Comparison of ENCODE assay signal across 11 cellular contexts in the genomic region with DNA sequence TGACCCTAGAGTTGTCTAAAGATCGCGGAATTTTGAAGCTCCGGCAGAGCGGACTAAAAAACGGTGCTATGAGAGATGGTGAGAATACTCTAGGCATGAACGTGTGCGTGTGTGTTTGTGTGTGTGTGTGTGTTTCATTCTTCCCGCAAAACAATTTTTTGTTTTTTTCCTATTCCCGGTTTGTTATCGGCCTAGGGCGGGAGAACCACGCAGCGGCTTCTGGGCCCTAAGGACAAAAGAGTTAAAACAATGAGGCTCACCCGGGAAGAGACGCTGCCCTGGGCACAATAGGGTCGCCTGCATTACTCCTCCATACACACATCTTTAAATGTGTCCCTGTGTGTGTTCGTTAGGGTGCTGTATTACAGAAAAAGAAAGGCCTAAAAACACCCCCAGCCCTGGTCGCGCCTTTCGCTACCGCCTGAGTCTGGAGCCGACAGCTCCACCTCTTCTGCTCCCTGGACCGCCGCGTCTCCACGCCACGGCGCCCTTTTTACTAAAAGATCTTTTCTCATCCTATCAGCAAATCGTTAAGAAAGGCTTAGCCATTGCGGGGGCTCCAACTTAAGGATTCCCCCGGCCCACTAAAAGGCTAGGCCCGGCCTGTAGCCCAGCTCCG. TPM values are rescaled to one million over a fixed set of nuclear protein-coding genes. Genes with fewer than 3 reads are reported as not detected.
DNase-seq lines count a peak whose midpoint lies in the region; ATAC-seq and TF ChIP-seq lines count a peak whose summit lies in the region.
"Had no signal": no experiment of that assay in that cellular context is flagged by ENCODE, and none has a peak within 500 bp of the region (broad histone marks: within the 10 kb centered on the region; RNA-seq: fewer than 3 reads in every experiment).

No MANE protein-coding gene starts in this region.

- no peak for TF ChIP-seq POLR2A in heart left ventricle (IDR thresholded peaks at IDR 0.05)

- POLR2A ChIA-PET in CD4-positive, alpha-beta memory T cell (lab: Charles Lee; ENCODE audit: partially characterized antibody), result no interaction called here

- H3K4me1 ChIP-seq in CD4-positive, alpha-beta memory T cell (ENCODE audit: insufficient read depth, low read length), result peaks cover 12% of the 10 kb centered on the region
- peaks cover 0 to 52% (median 24%) of the 10 kb centered on the region in 12 donors for H3K4me1 ChIP-seq in heart left ventricle

- intact Hi-C loops in CD4-positive, alpha-beta memory T cell (cut with micrococcal nuclease), result no loop called here
- intact Hi-C loops in heart left ventricle (cut with DNase I), result no loop called here

- peaks cover 0 to 55% (median 34%) of the 10 kb centered on the region in 8 donors for H3K9me3 Mint-ChIP-seq in CD4-positive, alpha-beta memory T cell
- H3K9me3 Mint-ChIP-seq in endothelial cell (ENCODE audit: unreplicated experiment) (no peaks in the 10 kb centered on the region), osteocyte (ENCODE audit: unreplicated experiment) (no peaks in the 10 kb centered on the region)

- TF ChIP-seq CTCF in endothelial cell (IDR thresholded peaks at IDR 0.05; ENCODE audit: unreplicated experiment), result no peak
- TF ChIP-seq CTCF in osteocyte (IDR thresholded peaks at IDR 0.05), result no peak
- TF ChIP-seq CTCF in heart left ventricle (IDR thresholded peaks at IDR 0.05), result no peak

- H3K27me3 ChIP-seq in CD4-positive, alpha-beta memory T cell (ENCODE audit: insufficient read depth, low read length), result peaks cover 46% of the 10 kb centered on the region
- H3K27me3 ChIP-seq in H7 (ENCODE audit: control insufficient read depth, insufficient read depth, low read length) (peaks cover 100% of the 10 kb centered on the region), heart left ventricle (peaks cover 63 to 100% (median 98%) of the 10 kb centered on the region in 9 donors)

- CTCF ChIA-PET in CD4-positive, alpha-beta memory T cell (lab: Charles Lee; ENCODE audit: partially characterized antibody), result no interaction called here

- 20 to 44% (median 38%) methylated on average over 33 of the region's 33 CpGs for WGBS in heart left ventricle, 4 donors

- peak overlapping the region in 2 of 7 donors; percentile 58 to 81 for H3K27ac Mint-ChIP-seq in CD4-positive, alpha-beta memory T cell
- peak overlapping the region; percentile 94 for H3K27ac Mint-ChIP-seq in endothelial cell (ENCODE audit: unreplicated experiment)
- peak overlapping the region; percentile 79 for H3K27ac Mint-ChIP-seq in osteocyte (ENCODE audit: unreplicated experiment)

- no peak overlapping the region for H3K27ac ChIP-seq in CD4-positive, alpha-beta memory T cell (ENCODE audit: low read depth, low read length)
- H3K27ac ChIP-seq in heart left ventricle, result no peak overlapping the region

- H3K9me3 ChIP-seq in CD4-positive, alpha-beta memory T cell (ENCODE audit: control insufficient read depth in 1 of 2, low read length in 2 of 2), result no peaks in the 10 kb centered on the region
- H3K9me3 ChIP-seq in heart left ventricle, result no peaks in the 10 kb centered on the region
- H3K9me3 ChIP-seq: mucosa of descending colon had no signal

- H3K27me3 Mint-ChIP-seq in CD4-positive, alpha-beta memory T cell, result peaks cover 71 to 75% of the 10 kb centered on the region in 2 donors
- H3K27me3 Mint-ChIP-seq in endothelial cell (ENCODE audit: unreplicated experiment) (peaks cover 45% of the 10 kb centered on the region), osteocyte (ENCODE audit: unreplicated experiment) (peaks cover 81% of the 10 kb centered on the region)

- H3K4me3 ChIP-seq in CD4-positive, alpha-beta memory T cell (ENCODE audit: low read length in 2 of 2), result no peak overlapping the region
- peak overlapping the region; percentile 6; the same call in 1 of the 2 replicates for H3K4me3 ChIP-seq in H7 (ENCODE audit: insufficient read depth, low read depth, low read length)
- H3K4me3 ChIP-seq in heart left ventricle, result peak overlapping the region in 4 of 12 donors; percentile 27 to 67 (median 58)
- H3K4me3 ChIP-seq: mucosa of descending colon had no signal

- H3K4me3 Mint-ChIP-seq in CD4-positive, alpha-beta memory T cell, result peak overlapping the region; percentile 26 to 80 (median 29)
- peak overlapping the region; percentile 99 for H3K4me3 Mint-ChIP-seq in endothelial cell (ENCODE audit: unreplicated experiment)
- peak overlapping the region; percentile 86 for H3K4me3 Mint-ChIP-seq in osteocyte (ENCODE audit: unreplicated experiment)

- no peak for DNase-seq in CD4-positive, alpha-beta memory T cell
- DNase-seq in H7 (peak; percentile 52), endothelial cell (ENCODE audit: low spot score) (no peak), osteocyte (ENCODE audit: extremely low spot score, unreplicated experiment) (no peak), heart left ventricle (no peak)
- no peak for DNase-seq in activated CD8-positive, alpha-beta memory T cell treated with anti-CD3 and anti-CD28 coated beads, Interleukin-2, amount 50 U/mL, for 4 hours
- DNase-seq: NCI-H510A treated with DMSO at 0.1 percent for 48 hours had no signal

- H3K36me3 Mint-ChIP-seq in CD4-positive, alpha-beta memory T cell, result peaks cover 0 to 4% of the 10 kb centered on the region in 2 donors
- H3K36me3 Mint-ChIP-seq in endothelial cell (ENCODE audit: low read depth, unreplicated experiment), result peaks cover 44% of the 10 kb centered on the region
- H3K36me3 Mint-ChIP-seq in osteocyte (ENCODE audit: unreplicated experiment), result peaks cover 10% of the 10 kb centered on the region

- H3K36me3 ChIP-seq in CD4-positive, alpha-beta memory T cell (ENCODE audit: insufficient read depth, low read length), result no peaks in the 10 kb centered on the region
- H3K36me3 ChIP-seq in H7 (replicated peaks; ENCODE audit: control insufficient read depth, insufficient read depth, low read length) (no peaks in the 10 kb centered on the region), heart left ventricle (no peaks in the 10 kb centered on the region)

- peaks cover 10 to 32% (median 18%) of the 10 kb centered on the region in 4 donors for H3K4me1 Mint-ChIP-seq in CD4-positive, alpha-beta memory T cell
- peaks cover 67% of the 10 kb centered on the region for H3K4me1 Mint-ChIP-seq in endothelial cell (ENCODE audit: unreplicated experiment)
- H3K4me1 Mint-ChIP-seq in osteocyte (ENCODE audit: unreplicated experiment), result peaks cover 40% of the 10 kb centered on the region

- ATAC-seq in GM18498 (IDR thresholded peaks at IDR 0.05; ENCODE audit: unreplicated experiment), result no peak
- ATAC-seq in heart left ventricle, result no peak
- no peak for ATAC-seq in HG02870 (IDR thresholded peaks at IDR 0.05; ENCODE audit: unreplicated experiment)

RNA-seq across cellular contexts. Expression of a gene that starts 3.0 kb away (rescaled TPM):
- not detected for total RNA-seq in CD4-positive, alpha-beta memory T cell
- polyA plus RNA-seq in CD4-positive, alpha-beta memory T cell, result under 1 TPM in 1 of 2 donors, not detected in 1; 0.05 TPM
- 13.8 and 22.9 TPM in 2 replicates for total RNA-seq in H7 (2014; rRNA removed; shearing (Covaris generic))
- total RNA-seq in endothelial cell (ENCODE audit: unreplicated experiment) (38.0 TPM), osteocyte (3.1 and 4.3 TPM in 2 replicates), heart left ventricle (1 to 10 TPM in 2 of 9 donors, under 1 TPM in 7; 0.19 to 1.8 (median 0.63) TPM)
- polyA plus RNA-seq in heart left ventricle, result under 1 TPM; 0.23 to 0.69 TPM
- total RNA-seq: IMR-90, mucosa of descending colon had no signal
- polyA plus RNA-seq: IMR-90 had no signal

Comparison
In these comparisons a context has a peak if more than half of its experiments do, and no peak if none do; other contexts are left out.
1. H3K4me3 Mint-ChIP-seq: peak in every context shown above with its lines; median percentile 99 in endothelial cell; 86 in osteocyte; 29 in CD4-positive, alpha-beta memory T cell.